ENCODE assay signal across 33 cellular contexts in genomic region chr17:79226037-79226436, GRCh38.
"Had no signal": no experiment of that assay in that cellular context is flagged by ENCODE, and none has a peak within 500 bp of the region (broad histone marks: within the 10 kb centered on the region; RNA-seq: fewer than 3 reads in every experiment).

No MANE protein-coding gene starts in this region.

- H3K27ac ChIP-seq: ascending aorta, epithelial cell of prostate, esophagus squamous epithelium, gastroesophageal sphincter, heart right ventricle, WERI-Rb-1 had no signal

- H3K36me3 Mint-ChIP-seq: activated CD4-positive, alpha-beta memory T cell treated with anti-CD3 and anti-CD28 coated beads for 36 hours; activated CD8-positive, alpha-beta memory T cell treated with anti-CD3 and anti-CD28 coated beads, Interleukin-2, amount 10 ng/mL, durations not matched to agents 7 days and 5 days; activated naive CD4-positive, alpha-beta T cell treated with anti-CD3 and anti-CD28 coated beads, Interleukin-2, amount 10 ng/mL, durations not matched to agents 7 days and 5 days; activated naive CD4-positive, alpha-beta T cell treated with anti-CD3 and anti-CD28 coated beads, Interleukin-2, amount 50 U/mL, for 72 hours; activated naive CD8-positive, alpha-beta T cell treated with anti-CD3 and anti-CD28 coated beads, Interleukin-2, amount 10 ng/mL, durations not matched to agents 7 days and 5 days; brain had no signal

- H3K4me1 Mint-ChIP-seq: activated CD4-positive, alpha-beta T cell treated with anti-CD3 and anti-CD28 coated beads for 36 hours; activated CD4-positive, alpha-beta T cell treated with anti-CD3 and anti-CD28 coated beads, Interleukin-2, amount 10 ng/mL, durations not matched to agents 24 days and 14 days; activated CD8-positive, alpha-beta memory T cell treated with anti-CD3 and anti-CD28 coated beads, Interleukin-2, amount 10 ng/mL, durations not matched to agents 7 days and 5 days; activated naive CD4-positive, alpha-beta T cell treated with anti-CD3 and anti-CD28 coated beads, Interleukin-2, amount 10 ng/mL, durations not matched to agents 7 days and 5 days; activated naive CD8-positive, alpha-beta T cell treated with anti-CD3 and anti-CD28 coated beads, Interleukin-2, amount 10 ng/mL, durations not matched to agents 7 days and 5 days; T-helper 17 cell had no signal

- H3K36me3 ChIP-seq: ascending aorta, esophagus squamous epithelium, gastroesophageal sphincter, heart right ventricle, WERI-Rb-1 had no signal

- H3K4me1 ChIP-seq: ascending aorta had no signal

- H3K27ac Mint-ChIP-seq: activated CD4-positive, alpha-beta memory T cell treated with anti-CD3 and anti-CD28 coated beads for 36 hours; activated CD4-positive, alpha-beta T cell treated with anti-CD3 and anti-CD28 coated beads for 36 hours; activated CD4-positive, alpha-beta T cell treated with anti-CD3 and anti-CD28 coated beads, Interleukin-2, amount 10 ng/mL, durations not matched to agents 24 days and 14 days; activated CD8-positive, alpha-beta memory T cell treated with anti-CD3 and anti-CD28 coated beads, Interleukin-2, amount 10 ng/mL, durations not matched to agents 7 days and 5 days; activated CD8-positive, alpha-beta T cell treated with anti-CD3 and anti-CD28 coated beads, Interleukin-2, amount 10 ng/mL, durations not matched to agents 7 days and 5 days; activated naive CD4-positive, alpha-beta T cell treated with anti-CD3 and anti-CD28 coated beads, Interleukin-2, amount 10 ng/mL, durations not matched to agents 7 days and 5 days; activated naive CD4-positive, alpha-beta T cell treated with anti-CD3 and anti-CD28 coated beads, Interleukin-2, amount 50 U/mL, for 72 hours; activated naive CD8-positive, alpha-beta T cell treated with anti-CD3 and anti-CD28 coated beads, Interleukin-2, amount 10 ng/mL, durations not matched to agents 7 days and 5 days; activated T-helper 1 cell treated with anti-CD3 and anti-CD28 coated beads, Interleukin-12 subunit alpha, Interleukin-12 subunit beta, Interleukin-2, Interleukin-4 antibody, amounts not matched to agents 30 ng/mL and 10 ng/mL and 1 ng/mL, durations not matched to agents 14 hours and 24 hours and 36 hours; activated T-helper 2 cell treated with anti-CD3 and anti-CD28 coated beads, Interferon-gamma antibody, Interleukin-2, Interleukin-4, amounts not matched to agents 10 μg/mL and 5 μg/mL and 100 μg/mL, durations not matched to agents 14 hours and 24 hours and 36 hours; effector memory CD8-positive, alpha-beta T cell; T-helper 17 cell; T-helper 2 cell treated with Interferon-gamma antibody and Interleukin-4, amounts not matched to agents 5 μg/mL and 100 μg/mL, for 36 hours had no signal

- DNase-seq: activated CD4-positive, alpha-beta memory T cell treated with anti-CD3 and anti-CD28 coated beads for 36 hours; activated CD4-positive, alpha-beta T cell treated with anti-CD3 and anti-CD28 coated beads for 36 hours; activated CD4-positive, alpha-beta T cell treated with anti-CD3 and anti-CD28 coated beads, Interleukin-2, amount 10 ng/mL, durations not matched to agents 24 days and 14 days; activated CD4-positive, CD25-positive, alpha-beta regulatory T cell; activated CD4-positive, CD25-positive, alpha-beta regulatory T cell treated with anti-CD3 and anti-CD28 coated beads, Interleukin-2, amount 50 U/mL, for 72 hours; activated CD8-positive, alpha-beta memory T cell treated with anti-CD3 and anti-CD28 coated beads, Interleukin-2, amount 10 ng/mL, durations not matched to agents 7 days and 5 days; activated CD8-positive, alpha-beta memory T cell treated with anti-CD3 and anti-CD28 coated beads, Interleukin-2, amount 50 U/mL, for 4 hours; activated CD8-positive, alpha-beta T cell treated with anti-CD3 and anti-CD28 coated beads, Interleukin-2, amount 10 ng/mL, durations not matched to agents 7 days and 5 days; activated effector memory CD4-positive, alpha-beta T cell treated with anti-CD3 and anti-CD28 coated beads, Interleukin-2, amount 50 U/mL, for 16 hours; activated naive CD4-positive, alpha-beta T cell treated with anti-CD3 and anti-CD28 coated beads, Interleukin-2, amount 10 ng/mL, durations not matched to agents 7 days and 5 days; activated naive CD8-positive, alpha-beta T cell treated with anti-CD3 and anti-CD28 coated beads, Interleukin-2, amount 10 ng/mL, durations not matched to agents 7 days and 5 days; activated T-cell treated with anti-CD3 and anti-CD28 coated beads, Interleukin-2, amount 50 U/mL, for 1 hour; activated T-cell treated with anti-CD3 and anti-CD28 coated beads, Interleukin-2, amount 50 U/mL, for 48 hours; caudate nucleus; cortex of kidney; dermis blood vessel endothelial cell; effector CD4-positive, alpha-beta T cell; effector memory CD8-positive, alpha-beta T cell; esophagus squamous epithelium; foreskin melanocyte; heart right ventricle; T-helper 1 cell; T-helper 17 cell; T1000; WERI-Rb-1 had no signal

- H3K9me3 Mint-ChIP-seq: activated CD4-positive, alpha-beta memory T cell treated with anti-CD3 and anti-CD28 coated beads for 36 hours; activated CD4-positive, alpha-beta T cell treated with anti-CD3 and anti-CD28 coated beads, Interleukin-2, amount 10 ng/mL, durations not matched to agents 24 days and 14 days; activated naive CD4-positive, alpha-beta T cell treated with anti-CD3 and anti-CD28 coated beads, Interleukin-2, amount 10 ng/mL, durations not matched to agents 7 days and 5 days; activated naive CD4-positive, alpha-beta T cell treated with anti-CD3 and anti-CD28 coated beads, Interleukin-2, amount 50 U/mL, for 72 hours; activated naive CD8-positive, alpha-beta T cell treated with anti-CD3 and anti-CD28 coated beads, Interleukin-2, amount 10 ng/mL, durations not matched to agents 7 days and 5 days; activated T-helper 1 cell treated with anti-CD3 and anti-CD28 coated beads, Interleukin-12 subunit alpha, Interleukin-12 subunit beta, Interleukin-2, Interleukin-4 antibody, amounts not matched to agents 30 ng/mL and 10 ng/mL and 1 ng/mL, durations not matched to agents 14 hours and 24 hours and 36 hours; activated T-helper 2 cell treated with anti-CD3 and anti-CD28 coated beads, Interferon-gamma antibody, Interleukin-2, Interleukin-4, amounts not matched to agents 10 μg/mL and 5 μg/mL and 100 μg/mL, durations not matched to agents 14 hours and 24 hours and 36 hours; brain; effector memory CD8-positive, alpha-beta T cell; T-helper 2 cell treated with Interferon-gamma antibody and Interleukin-4, amounts not matched to agents 5 μg/mL and 100 μg/mL, for 36 hours had no signal

- H3K4me3 ChIP-seq: ascending aorta, esophagus squamous epithelium, gastroesophageal sphincter, heart right ventricle had no signal

- H3K4me3 Mint-ChIP-seq: activated CD4-positive, alpha-beta memory T cell treated with anti-CD3 and anti-CD28 coated beads for 36 hours; activated CD4-positive, alpha-beta T cell treated with anti-CD3 and anti-CD28 coated beads for 36 hours; activated CD4-positive, alpha-beta T cell treated with anti-CD3 and anti-CD28 coated beads, Interleukin-2, amount 10 ng/mL, durations not matched to agents 24 days and 14 days; activated CD8-positive, alpha-beta memory T cell treated with anti-CD3 and anti-CD28 coated beads, Interleukin-2, amount 10 ng/mL, durations not matched to agents 7 days and 5 days; activated CD8-positive, alpha-beta T cell treated with anti-CD3 and anti-CD28 coated beads, Interleukin-2, amount 10 ng/mL, durations not matched to agents 7 days and 5 days; activated naive CD4-positive, alpha-beta T cell treated with anti-CD3 and anti-CD28 coated beads, Interleukin-2, amount 10 ng/mL, durations not matched to agents 7 days and 5 days; activated naive CD8-positive, alpha-beta T cell treated with anti-CD3 and anti-CD28 coated beads, Interleukin-2, amount 10 ng/mL, durations not matched to agents 7 days and 5 days; activated T-helper 1 cell treated with anti-CD3 and anti-CD28 coated beads, Interleukin-12 subunit alpha, Interleukin-12 subunit beta, Interleukin-2, Interleukin-4 antibody, amounts not matched to agents 30 ng/mL and 10 ng/mL and 1 ng/mL, durations not matched to agents 14 hours and 24 hours and 36 hours; brain; effector memory CD8-positive, alpha-beta T cell; T-helper 17 cell; T-helper 2 cell treated with Interferon-gamma antibody and Interleukin-4, amounts not matched to agents 5 μg/mL and 100 μg/mL, for 36 hours had no signal

- ATAC-seq: activated CD4-positive, alpha-beta T cell treated with anti-CD3 and anti-CD28 coated beads for 36 hours; activated CD8-positive, alpha-beta memory T cell treated with anti-CD3 and anti-CD28 coated beads, Interleukin-2, amount 10 ng/mL, durations not matched to agents 7 days and 5 days; activated CD8-positive, alpha-beta T cell treated with anti-CD3 and anti-CD28 coated beads, Interleukin-2, amount 10 ng/mL, durations not matched to agents 7 days and 5 days; activated naive CD4-positive, alpha-beta T cell treated with anti-CD3 and anti-CD28 coated beads, Interleukin-2, amount 50 U/mL, for 72 hours; effector memory CD8-positive, alpha-beta T cell; gastroesophageal sphincter; heart right ventricle; T-helper 17 cell had no signal
